Comparison of ENCODE assay signal across 8 cellular contexts in genomic region chr9:132944294-132945185, GRCh38. TPM values are rescaled to one million over a fixed set of nuclear protein-coding genes. Genes with fewer than 3 reads are reported as not detected.
DNase-seq lines count a peak whose midpoint lies in the region; ATAC-seq and TF ChIP-seq lines count a peak whose summit lies in the region.

TSC1 (minus strand) TSS chr9:132944616; CDS start chr9:132928872, 15,744 bp downstream.

- H3K4me3 ChIP-seq in CD8-positive, alpha-beta memory T cell (ENCODE audit: low read length), result peak within 1 kb of the TSS; percentile 88
- H3K4me3 ChIP-seq in OCI-LY3 (ENCODE audit: low read length), result peak within 1 kb of the TSS; percentile 92

- H3K36me3 Mint-ChIP-seq in CD8-positive, alpha-beta memory T cell, result peaks cover 0 to 7% (median 0%) of the 10 kb centered on the region in 3 donors

- TF ChIP-seq CTCF in OCI-LY3 (IDR thresholded peaks at IDR 0.05; ENCODE audit: low read depth, low read length), result no peak

- peak within 1 kb of the TSS; percentile 97 for H2AFZ ChIP-seq in OCI-LY3 (ENCODE audit: low read depth, low read length)

- no peaks in the 10 kb centered on the region for H3K27me3 ChIP-seq in CD8-positive, alpha-beta memory T cell (ENCODE audit: insufficient read depth, low read length, poor library complexity, severe bottlenecking)
- H3K27me3 ChIP-seq in OCI-LY3 (ENCODE audit: low read depth, low read length), result no peaks in the 10 kb centered on the region

- no peaks in the 10 kb centered on the region for H3K9me3 ChIP-seq in CD8-positive, alpha-beta memory T cell (ENCODE audit: low read length)
- no peaks in the 10 kb centered on the region for H3K9me3 ChIP-seq in OCI-LY3 (ENCODE audit: insufficient read depth, low read length)

- peak within 1 kb of the TSS; percentile 80 for H3K27ac ChIP-seq in CD8-positive, alpha-beta memory T cell (ENCODE audit: low read depth, low read length)
- H3K27ac ChIP-seq in OCI-LY3 (ENCODE audit: low read length), result peak within 1 kb of the TSS; percentile 82

- POLR2A ChIA-PET in CD8-positive, alpha-beta memory T cell (lab: Charles Lee), result interaction anchor here (0.5 to 2.1 kb wide), 9 partner anchors 18 to 1049 kb away, joined by 3 to 8 read pairs (median 4); partner anchors contain the start of genes GTF3C4 and GTF3C5

- H3K79me2 ChIP-seq in OCI-LY3 (ENCODE audit: low read length), result peaks cover 49% of the 10 kb centered on the region

- H3K36me3 ChIP-seq in CD8-positive, alpha-beta memory T cell (ENCODE audit: insufficient read depth, low read length), result no peaks in the 10 kb centered on the region
- no peaks in the 10 kb centered on the region for H3K36me3 ChIP-seq in OCI-LY3 (replicated peaks; ENCODE audit: low read depth, low read length)

- H3K4me1 Mint-ChIP-seq in CD8-positive, alpha-beta memory T cell, result peaks cover 24 to 38% (median 32%) of the 10 kb centered on the region in 3 donors

- H4K20me1 ChIP-seq in OCI-LY3 (ENCODE audit: insufficient read depth, low read length), result peaks cover 21% of the 10 kb centered on the region; the same call in 1 of the 2 replicates

- H3K27me3 Mint-ChIP-seq in CD8-positive, alpha-beta memory T cell, result peaks cover 0 to 3% of the 10 kb centered on the region in 2 donors

- peak within 1 kb of the TSS; percentile 99 to 100 (median 100) for H3K27ac Mint-ChIP-seq in CD8-positive, alpha-beta memory T cell

- H3K4me1 ChIP-seq in CD8-positive, alpha-beta memory T cell (ENCODE audit: insufficient read depth, low read length), result peaks cover 22% of the 10 kb centered on the region
- H3K4me1 ChIP-seq in OCI-LY3 (ENCODE audit: low read length), result peaks cover 25% of the 10 kb centered on the region

- peak within 1 kb of the TSS; percentile 92 to 99 (median 95) for H3K4me3 Mint-ChIP-seq in CD8-positive, alpha-beta memory T cell

- peak within 1 kb of the TSS; percentile 94 for H3K9ac ChIP-seq in OCI-LY3 (ENCODE audit: low read length)

- peak within 1 kb of the TSS; percentile 91 for H3K4me2 ChIP-seq in OCI-LY3 (ENCODE audit: low read length)

- CTCF ChIA-PET in CD8-positive, alpha-beta memory T cell (lab: Charles Lee), result interaction anchor here (0.7 to 2.7 kb wide), 6 partner anchors 10 to 200 kb away, joined by 3 to 11 read pairs (median 3); no protein-coding TSS in a partner anchor

- DNase-seq in CD8-positive, alpha-beta memory T cell, result peak; percentile 97 to 99 (median 98)
- DNase-seq in HuH-7.5 (ENCODE audit: low spot score) (peak; percentile 84), activated T-cell treated with anti-CD3 and anti-CD28 coated beads for 1 hour (ENCODE audit: low read depth) (peak; percentile 99), epidermal melanocyte (ENCODE audit: insufficient read length, low spot score) (peak; percentile 87), middle frontal gyrus (ENCODE audit: extremely low spot score, low spot score) (peak; percentile 67)
- peak; percentile 97 to 98 for DNase-seq in stimulated activated CD8-positive, alpha-beta memory T cell treated with anti-CD3 and anti-CD28 coated beads, Interleukin-2, amount 100 ng/mL, for 1 hour (ENCODE audit: low read depth in 2 of 2)

- ATAC-seq in GM21447 (IDR thresholded peaks at IDR 0.05; ENCODE audit: unreplicated experiment), result peak; percentile 59

- peaks cover 0 to 2% (median 0%) of the 10 kb centered on the region in 5 donors for H3K9me3 Mint-ChIP-seq in CD8-positive, alpha-beta memory T cell

RNA-seq across cellular contexts. Expression of gene TSC1, which starts in this region (rescaled TPM):
- 10 to 100 TPM; 33.9 to 37.1 TPM for total RNA-seq in CD8-positive, alpha-beta memory T cell
- polyA plus RNA-seq in CD8-positive, alpha-beta memory T cell, result 12.6 TPM

Comparison
In these comparisons a context has a peak if more than half of its experiments do, and no peak if none do; other contexts are left out.
1. Peak in every context shown above with its lines: DNase-seq, ATAC-seq, H3K4me3 ChIP-seq and H3K27ac ChIP-seq.